21 cellular contexts compared by ENCODE assay signal in genomic region chr12:106001819-106002218, GRCh38.
"Had no signal": no experiment of that assay in that cellular context is flagged by ENCODE, and none has a peak within 500 bp of the region (broad histone marks: within the 10 kb centered on the region; RNA-seq: fewer than 3 reads in every experiment).

No MANE protein-coding gene starts in this region.

- H3K36me3 Mint-ChIP-seq: IgD-negative memory B cell had no signal

- H3K4me2 ChIP-seq: KMS-11, PC-9 had no signal

- H2AFZ ChIP-seq: PC-9 had no signal

- H3K4me1 ChIP-seq: Peyer's patch, SJCRH30 had no signal

- H3K9me3 ChIP-seq: Peyer's patch, SJCRH30 had no signal

- H3K4me3 ChIP-seq: K562, PC-9, Peyer's patch, SJCRH30 had no signal

- DNase-seq: Kasumi-1, NCI-H1092, NCI-H1105 treated with DMSO at 0.1 percent for 48 hours, NCI-H1417 treated with DMSO at 0.1 percent for 48 hours, NCI-H146, NCI-H1694 treated with DMSO at 0.1 percent for 48 hours, NCI-H2029, NCI-H2171 treated with DMSO at 0.1 percent for 48 hours, NCI-H524, NCI-H69, NCI-H774, Peyer's patch, SHP77 treated with DMSO at 0.1 percent for 48 hours, SJCRH30, T-helper 1 cell had no signal

- H3K27me3 ChIP-seq: Peyer's patch, SJCRH30 had no signal

- ATAC-seq: K562, Right ventricle myocardium inferior, SK-N-SH treated with all-trans-retinoic acid at 6 μM for 48 hours had no signal

- H3K27ac ChIP-seq: KMS-11, PC-9, Peyer's patch, SJCRH30 had no signal

- H3K36me3 ChIP-seq: Peyer's patch, SJCRH30 had no signal

- FAIRE-seq: K562 had no signal

- H3K4me3 Mint-ChIP-seq: IgD-negative memory B cell had no signal

- H3K4me1 Mint-ChIP-seq: IgD-negative memory B cell had no signal

- H3K9ac ChIP-seq: KMS-11 had no signal
